15 cellular contexts compared by ENCODE assay signal in genomic region chr12:32483993-32484392, GRCh38.
DNase-seq lines count a peak whose midpoint lies in the region; ATAC-seq, FAIRE-seq and TF ChIP-seq lines count a peak whose summit lies in the region.
"Had no signal": no experiment of that assay in that cellular context is flagged by ENCODE, and none has a peak within 500 bp of the region (broad histone marks: within the 10 kb centered on the region; RNA-seq: fewer than 3 reads in every experiment).

No MANE protein-coding gene starts in this region.

- H3K36me3 Mint-ChIP-seq in chondrocyte (ENCODE audit: low read depth), result no peaks in the 10 kb centered on the region
- H3K36me3 Mint-ChIP-seq: CD8-positive, alpha-beta T cell had no signal

- TF ChIP-seq POLR2A in GM12892 (IDR thresholded peaks at IDR 0.05; ENCODE audit: low read depth, low read length), result no peak

- no peak overlapping the region for H3K9ac ChIP-seq in OCI-LY1 (ENCODE audit: low read length)

- H3K4me1 Mint-ChIP-seq in chondrocyte (ENCODE audit: low read depth), result no peaks in the 10 kb centered on the region

- no peaks in the 10 kb centered on the region for H3K9me3 Mint-ChIP-seq in chondrocyte (ENCODE audit: low read depth)
- H3K9me3 Mint-ChIP-seq: CD8-positive, alpha-beta T cell had no signal

- no peak overlapping the region for H3K27ac Mint-ChIP-seq in chondrocyte (ENCODE audit: unreplicated experiment)
- H3K27ac Mint-ChIP-seq: CD8-positive, alpha-beta T cell had no signal

- no peaks in the 10 kb centered on the region for H4K20me1 ChIP-seq in OCI-LY1 (ENCODE audit: insufficient read depth, low read length)

- H3K9me3 ChIP-seq in left ventricle myocardium inferior (replicated peaks) (no peaks in the 10 kb centered on the region), OCI-LY1 (ENCODE audit: low read length) (no peaks in the 10 kb centered on the region), neutrophil (no peaks in the 10 kb centered on the region)
- H3K9me3 ChIP-seq: Peyer's patch had no signal

- no peaks in the 10 kb centered on the region for H3K27me3 Mint-ChIP-seq in chondrocyte (ENCODE audit: low read depth)

- no peak for DNase-seq in left ventricle myocardium inferior
- no peak for DNase-seq in Right ventricle myocardium superior
- DNase-seq in chondrocyte (ENCODE audit: low spot score), result no peak
- DNase-seq in GM12892 (ENCODE audit: insufficient read length), result no peak
- DNase-seq in NCI-H2107 (lab: John Stamatoyannopoulos, UW), result no peak
- DNase-seq in NCI-H526 (lab: John Stamatoyannopoulos, UW), result no peak
- DNase-seq: CD8-positive, alpha-beta T cell; GOT3; KG1; NCI-H1436; NCI-H2081 treated with DMSO at 0.1 percent for 48 hours; NCI-H82; Peyer's patch had no signal

- no peak for FAIRE-seq in GM12892 (lab: Jason Lieb, UNC)

- no peak overlapping the region for H2AFZ ChIP-seq in OCI-LY1 (ENCODE audit: low read length)

- H3K4me3 ChIP-seq in left ventricle myocardium inferior, result no peak overlapping the region
- no peak overlapping the region for H3K4me3 ChIP-seq in OCI-LY1 (ENCODE audit: low read depth, low read length, poor library complexity, severe bottlenecking)
- H3K4me3 ChIP-seq in neutrophil (ENCODE audit: low read depth in 1 of 2, low read length in 1 of 2), result no peak overlapping the region
- H3K4me3 ChIP-seq: Peyer's patch had no signal

- peak overlapping the region; percentile 70 for H3K27ac ChIP-seq in left ventricle myocardium inferior (replicated peaks)
- H3K27ac ChIP-seq in OCI-LY1 (ENCODE audit: low read depth, low read length, poor library complexity, severe bottlenecking), result peak overlapping the region; percentile 65
- H3K27ac ChIP-seq in neutrophil, result peak overlapping the region; percentile 94

- no peak overlapping the region for H3K4me3 Mint-ChIP-seq in chondrocyte (ENCODE audit: unreplicated experiment)
- H3K4me3 Mint-ChIP-seq: CD8-positive, alpha-beta T cell had no signal

- H3K79me2 ChIP-seq in OCI-LY1 (ENCODE audit: insufficient read depth, low read length), result no peaks in the 10 kb centered on the region

- H3K36me3 ChIP-seq in left ventricle myocardium inferior (no peaks in the 10 kb centered on the region), OCI-LY1 (ENCODE audit: insufficient read depth, low read length) (no peaks in the 10 kb centered on the region), neutrophil (no peaks in the 10 kb centered on the region)
- H3K36me3 ChIP-seq: Peyer's patch had no signal

- peaks cover 65% of the 10 kb centered on the region for H3K4me1 ChIP-seq in left ventricle myocardium inferior
- H3K4me1 ChIP-seq in OCI-LY1 (ENCODE audit: insufficient read depth, low read length, severe bottlenecking), result peaks cover 37% of the 10 kb centered on the region
- H3K4me1 ChIP-seq in neutrophil (ENCODE audit: control insufficient read depth in 1 of 2, insufficient read depth in 1 of 2, low read depth in 1 of 2, low read length in 1 of 2), result peaks cover 66 to 75% of the 10 kb centered on the region in 2 experiments

- H3K4me2 ChIP-seq in OCI-LY1 (ENCODE audit: low read length), result no peak overlapping the region

- ATAC-seq in Right ventricle myocardium superior (ENCODE audit: poor library complexity), result no peak
- ATAC-seq: CD8-positive, alpha-beta T cell had no signal

- H3K27me3 ChIP-seq in left ventricle myocardium inferior (ENCODE audit: low read depth) (no peaks in the 10 kb centered on the region), OCI-LY1 (ENCODE audit: insufficient read depth, low read length) (no peaks in the 10 kb centered on the region), neutrophil (no peaks in the 10 kb centered on the region)
- H3K27me3 ChIP-seq: Peyer's patch had no signal

- no peaks in the 10 kb centered on the region for H3K9me2 ChIP-seq in OCI-LY1 (ENCODE audit: low read depth, low read length)

- no peaks in the 10 kb centered on the region for H3F3A ChIP-seq in OCI-LY1 (ENCODE audit: insufficient read depth, low read length)

- TF ChIP-seq CTCF in left ventricle myocardium inferior (IDR thresholded peaks at IDR 0.05; ENCODE audit: borderline replicate concordance) (no peak), OCI-LY1 (IDR thresholded peaks at IDR 0.05; ENCODE audit: low read length) (no peak), neutrophil (IDR thresholded peaks at IDR 0.05) (no peak), chondrocyte (IDR thresholded peaks at IDR 0.05) (no peak)

- intact Hi-C loops in left ventricle myocardium inferior (cut with micrococcal nuclease) (no loop called here), Right ventricle myocardium superior (cut with DNase I) (no loop called here)
